In the genomic region with DNA sequence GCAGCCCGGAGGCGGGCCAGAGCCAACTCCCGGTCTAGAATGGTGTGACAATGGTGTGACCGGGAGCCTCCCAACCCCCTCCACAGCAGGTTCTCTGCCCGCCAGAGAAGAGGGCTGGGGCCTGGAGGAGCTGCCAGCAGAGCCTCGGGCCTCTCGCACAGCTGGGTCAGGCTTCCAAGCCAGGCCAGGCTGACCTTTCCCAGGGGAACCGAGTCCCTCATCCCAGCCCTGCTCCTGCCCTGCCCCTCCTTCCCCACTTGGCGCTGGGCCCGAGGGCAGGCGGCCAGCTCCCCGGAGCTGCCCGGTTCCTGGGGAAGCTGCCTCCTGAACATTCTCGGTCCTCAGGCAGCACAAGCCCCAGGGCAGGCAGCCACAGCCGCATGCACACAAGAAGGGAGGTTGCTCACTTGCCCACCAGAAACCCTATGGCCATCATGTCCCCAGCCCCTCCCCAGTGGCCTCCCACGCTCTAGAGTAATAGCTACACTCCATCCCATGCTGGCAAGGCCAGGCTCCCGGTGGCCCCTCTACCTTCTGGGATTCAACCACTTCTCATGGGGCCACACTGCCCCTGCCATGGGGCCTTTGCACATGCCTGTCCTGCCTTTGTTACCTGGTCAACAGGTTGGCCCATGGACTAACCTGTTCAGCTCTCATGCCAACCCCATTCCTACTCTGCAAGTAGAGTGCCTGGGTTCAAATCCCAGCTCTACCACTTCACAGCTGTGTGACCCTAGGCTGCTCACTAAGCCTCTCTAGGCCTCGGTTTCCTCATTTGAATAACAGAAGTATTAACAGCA, we compare ENCODE assay signal across 8 cellular contexts.
DNase-seq lines count a peak whose midpoint lies in the region; ATAC-seq and TF ChIP-seq lines count a peak whose summit lies in the region.

No MANE protein-coding gene starts in this region.

- intact Hi-C loops in left lung (cut with DNase I) = no loop called here
- intact Hi-C loops in activated CD4-positive, alpha-beta T cell treated with anti-CD3 and anti-CD28 coated beads, Interleukin-2, amount 10 ng/mL, durations not matched to agents 24 days and 14 days (cut with micrococcal nuclease) = loop anchor here (5.0 kb wide), 1 partner anchor 374 kb away; no protein-coding TSS in a partner anchor

- peak overlapping the region; percentile 57 for H3K27ac ChIP-seq in 22Rv1
- peak overlapping the region; percentile 91 to 99 for H3K27ac ChIP-seq in left lung
- H3K27ac ChIP-seq in thoracic aorta = peak overlapping the region; percentile 81 to 96

- H3K4me3 ChIP-seq in choroid plexus epithelial cell (ENCODE audit: low read depth, low read length) (no peak overlapping the region), left lung (no peak overlapping the region), thoracic aorta (peak overlapping the region; percentile 15)

- H3K36me3 ChIP-seq in left lung = peaks cover 0 to 48% of the 10 kb centered on the region in 2 donors
- peaks cover 11% of the 10 kb centered on the region for H3K36me3 ChIP-seq in thoracic aorta

- H3K27me3 ChIP-seq in left lung (no peaks in the 10 kb centered on the region), thoracic aorta (replicated peaks; ENCODE audit: insufficient read depth) (no peaks in the 10 kb centered on the region)

- ATAC-seq in left lung (peak; percentile 35), thoracic aorta (ENCODE audit: insufficient number of reproducible peaks, low FRiP score, low read depth) (peak; percentile 46), GM18517 (IDR thresholded peaks at IDR 0.05; ENCODE audit: unreplicated experiment) (no peak)

- H3K4me1 Mint-ChIP-seq in activated CD4-positive, alpha-beta T cell treated with anti-CD3 and anti-CD28 coated beads, Interleukin-2, amount 10 ng/mL, durations not matched to agents 24 days and 14 days = peaks cover 24% of the 10 kb centered on the region

- H3K9me3 Mint-ChIP-seq in activated CD4-positive, alpha-beta T cell treated with anti-CD3 and anti-CD28 coated beads, Interleukin-2, amount 10 ng/mL, durations not matched to agents 24 days and 14 days = no peaks in the 10 kb centered on the region

- DNase-seq in HT-29 (ENCODE audit: low spot score) (peak; percentile 82), choroid plexus epithelial cell (ENCODE audit: low read depth) (peak; percentile 63), left lung (peak; percentile 83 to 91), thoracic aorta (ENCODE audit: low spot score) (peak; percentile 77)
- no peak for DNase-seq in activated CD4-positive, alpha-beta T cell treated with anti-CD3 and anti-CD28 coated beads, Interleukin-2, amount 10 ng/mL, durations not matched to agents 24 days and 14 days
- no peak for DNase-seq in activated CD8-positive, alpha-beta memory T cell treated with anti-CD3 and anti-CD28 coated beads for 24 hours

- H3K27me3 Mint-ChIP-seq in activated CD4-positive, alpha-beta T cell treated with anti-CD3 and anti-CD28 coated beads, Interleukin-2, amount 10 ng/mL, durations not matched to agents 24 days and 14 days = no peaks in the 10 kb centered on the region

- H3K4me3 Mint-ChIP-seq in activated CD4-positive, alpha-beta T cell treated with anti-CD3 and anti-CD28 coated beads, Interleukin-2, amount 10 ng/mL, durations not matched to agents 24 days and 14 days = no peak overlapping the region

- TF ChIP-seq CTCF in 22Rv1 (IDR thresholded peaks at IDR 0.05) (no peak), choroid plexus epithelial cell (conservative IDR thresholded peaks at IDR 0.05; ENCODE audit: low read depth, low read length) (no peak), left lung (IDR thresholded peaks at IDR 0.05) (no peak), thoracic aorta (IDR thresholded peaks at IDR 0.05) (no peak)

- no peak overlapping the region for H3K27ac Mint-ChIP-seq in activated CD4-positive, alpha-beta T cell treated with anti-CD3 and anti-CD28 coated beads, Interleukin-2, amount 10 ng/mL, durations not matched to agents 24 days and 14 days

- H3K36me3 Mint-ChIP-seq in activated CD4-positive, alpha-beta T cell treated with anti-CD3 and anti-CD28 coated beads, Interleukin-2, amount 10 ng/mL, durations not matched to agents 24 days and 14 days (ENCODE audit: low read depth) = peaks cover 14% of the 10 kb centered on the region

- H3K9me3 ChIP-seq in left lung (no peaks in the 10 kb centered on the region), thoracic aorta (no peaks in the 10 kb centered on the region)

- H3K4me1 ChIP-seq in left lung (peaks cover 48 to 86% of the 10 kb centered on the region in 2 donors), thoracic aorta (ENCODE audit: control insufficient read depth in 1 of 2, low read depth in 2 of 2) (peaks cover 61 to 93% of the 10 kb centered on the region in 2 donors)

Comparison
In these comparisons a context has a peak if more than half of its experiments do, and no peak if none do; other contexts are left out.
1. DNase-seq: peak in HT-29 (single experiment), choroid plexus epithelial cell (single experiment), left lung (2 of 2) and thoracic aorta (single experiment); none in activated CD4-positive, alpha-beta T cell treated with anti-CD3 and anti-CD28 coated beads, Interleukin-2, amount 10 ng/mL, durations not matched to agents 24 days and 14 days (single experiment) and activated CD8-positive, alpha-beta memory T cell treated with anti-CD3 and anti-CD28 coated beads for 24 hours (single experiment).
2. Peak in every context shown above with its lines, with median percentiles within 50 percentile points of each other: H3K27ac ChIP-seq.